25 cellular contexts compared by ENCODE assay signal in the genomic region with DNA sequence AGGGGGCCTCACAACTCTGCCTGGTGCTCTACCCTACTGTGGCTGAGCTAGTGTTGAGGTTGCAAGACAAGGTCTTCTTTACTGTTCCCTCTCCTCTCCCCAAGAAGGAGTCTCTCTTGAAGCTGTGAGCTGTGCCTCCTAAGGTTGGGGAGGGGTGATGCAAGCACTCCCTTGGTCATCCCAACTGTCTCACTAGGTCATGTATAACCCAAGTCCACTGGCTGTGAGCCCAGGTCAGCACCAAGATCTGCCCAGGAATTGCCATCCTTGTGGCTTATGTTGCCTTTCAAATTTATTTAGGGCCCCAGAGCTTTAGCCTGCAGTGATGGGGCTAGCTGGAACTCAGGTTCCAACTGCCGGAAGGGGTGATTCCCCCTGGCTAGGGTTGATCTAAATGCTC. TPM values are rescaled to one million over a fixed set of nuclear protein-coding genes. Genes with fewer than 3 reads are reported as not detected.
A peak's percentile ranks its signal among the peaks of the same experiment; 100 is the strongest.
DNase-seq lines count a peak whose midpoint lies in the region; TF ChIP-seq lines count a peak whose summit lies in the region.
"Had no signal": no experiment of that assay in that cellular context is flagged by ENCODE, and none has a peak within 500 bp of the region (broad histone marks: within the 10 kb centered on the region; RNA-seq: fewer than 3 reads in every experiment).

No MANE protein-coding gene starts in this region.

- no peak overlapping the region for H3K27ac Mint-ChIP-seq in activated naive CD8-positive, alpha-beta T cell treated with anti-CD3 and anti-CD28 coated beads for 36 hours
- H3K27ac Mint-ChIP-seq: CD14-positive monocyte; CD4-positive, CD25-positive, alpha-beta regulatory T cell; CD8-positive, alpha-beta memory T cell had no signal

- H3K9me3 ChIP-seq in mesenchymal stem cell (ENCODE audit: control insufficient read depth, low read length), result peaks cover 9% of the 10 kb centered on the region
- no peaks in the 10 kb centered on the region for H3K9me3 ChIP-seq in trophoblast cell (ENCODE audit: insufficient read depth, low read depth, low read length)
- H3K9me3 ChIP-seq in MG63, result peaks cover 27% of the 10 kb centered on the region
- H3K9me3 ChIP-seq: BE2C had no signal

- H2BK5ac ChIP-seq in mesenchymal stem cell (ENCODE audit: low read depth, low read length, poor library complexity, severe bottlenecking) (no peak overlapping the region), trophoblast cell (ENCODE audit: low read depth, low read length, poor library complexity) (no peak overlapping the region)

- H2BK120ac ChIP-seq in mesenchymal stem cell (ENCODE audit: low read depth, low read length) (no peak overlapping the region), trophoblast cell (ENCODE audit: insufficient read depth, low read length, poor library complexity) (no peak overlapping the region)

- no peaks in the 10 kb centered on the region for H3K79me1 ChIP-seq in mesenchymal stem cell (replicated peaks; ENCODE audit: low read length, poor library complexity, severe bottlenecking)
- no peaks in the 10 kb centered on the region for H3K79me1 ChIP-seq in trophoblast cell (ENCODE audit: low read length)

- H3K27me3 ChIP-seq in mesenchymal stem cell (ENCODE audit: control insufficient read depth in 1 of 2, insufficient read depth in 1 of 2, low read length in 2 of 2) (peaks cover 5 to 10% of the 10 kb centered on the region in 2 experiments), trophoblast cell (ENCODE audit: insufficient read depth, low read length) (no peaks in the 10 kb centered on the region), MG63 (peaks cover 7% of the 10 kb centered on the region)
- H3K27me3 ChIP-seq: BE2C, BLaER1 had no signal

- H3K4me1 Mint-ChIP-seq in activated naive CD8-positive, alpha-beta T cell treated with anti-CD3 and anti-CD28 coated beads for 36 hours, result no peaks in the 10 kb centered on the region
- H3K4me1 Mint-ChIP-seq: CD14-positive monocyte; CD4-positive, alpha-beta memory T cell; CD4-positive, CD25-positive, alpha-beta regulatory T cell; CD8-positive, alpha-beta memory T cell had no signal

- no peak overlapping the region for H2AK5ac ChIP-seq in mesenchymal stem cell (ENCODE audit: low read length, severe bottlenecking)
- H2AK5ac ChIP-seq in trophoblast cell (ENCODE audit: low read length), result no peak overlapping the region

- no peak overlapping the region for H3K18ac ChIP-seq in mesenchymal stem cell (ENCODE audit: low read depth in 1 of 2, low read length in 2 of 2)
- no peak overlapping the region for H3K18ac ChIP-seq in trophoblast cell (ENCODE audit: low read length)

- H3K79me2 ChIP-seq in trophoblast cell (ENCODE audit: control insufficient read depth, insufficient read depth, low read length, poor library complexity), result no peaks in the 10 kb centered on the region

- peak overlapping the region; percentile 2 for H4K8ac ChIP-seq in mesenchymal stem cell (ENCODE audit: low read length)
- H4K8ac ChIP-seq in trophoblast cell (ENCODE audit: low read depth, low read length), result no peak overlapping the region

- no peaks in the 10 kb centered on the region for H3K36me3 Mint-ChIP-seq in activated naive CD8-positive, alpha-beta T cell treated with anti-CD3 and anti-CD28 coated beads for 36 hours
- H3K36me3 Mint-ChIP-seq: CD14-positive monocyte; CD4-positive, alpha-beta memory T cell; CD4-positive, CD25-positive, alpha-beta regulatory T cell; CD8-positive, alpha-beta memory T cell had no signal

- H4K91ac ChIP-seq in mesenchymal stem cell (ENCODE audit: low read length), result no peak overlapping the region
- H4K91ac ChIP-seq in trophoblast cell (ENCODE audit: low read depth, low read length), result no peak overlapping the region

- H3K36me3 ChIP-seq in mesenchymal stem cell (ENCODE audit: control insufficient read depth in 1 of 2, insufficient read depth in 2 of 2, low read depth in 1 of 2, low read length in 2 of 2) (no peaks in the 10 kb centered on the region), trophoblast cell (ENCODE audit: control insufficient read depth in 1 of 2, insufficient read depth in 2 of 2, low read length in 2 of 2) (no peaks in the 10 kb centered on the region), MG63 (no peaks in the 10 kb centered on the region)
- H3K36me3 ChIP-seq: BE2C, BLaER1 had no signal

- H3K4me3 Mint-ChIP-seq in activated naive CD8-positive, alpha-beta T cell treated with anti-CD3 and anti-CD28 coated beads for 36 hours, result no peak overlapping the region
- H3K4me3 Mint-ChIP-seq: CD4-positive, alpha-beta memory T cell; CD4-positive, CD25-positive, alpha-beta regulatory T cell; CD8-positive, alpha-beta memory T cell had no signal

- H3K9me3 Mint-ChIP-seq in activated naive CD8-positive, alpha-beta T cell treated with anti-CD3 and anti-CD28 coated beads for 36 hours, result peaks cover 6% of the 10 kb centered on the region

- no peaks in the 10 kb centered on the region for H3K4me1 ChIP-seq in mesenchymal stem cell (ENCODE audit: control insufficient read depth, insufficient read depth, low read depth, low read length)
- no peaks in the 10 kb centered on the region for H3K4me1 ChIP-seq in trophoblast cell (ENCODE audit: control insufficient read depth in 1 of 2, insufficient read depth in 2 of 2, low read length in 2 of 2)
- H3K4me1 ChIP-seq: BLaER1 had no signal

- H3K4ac ChIP-seq in mesenchymal stem cell (ENCODE audit: low read depth in 1 of 2, low read length in 2 of 2) (no peak overlapping the region), trophoblast cell (ENCODE audit: low read depth, low read length) (no peak overlapping the region)

- no peak overlapping the region for H3K23ac ChIP-seq in mesenchymal stem cell (ENCODE audit: low read length in 2 of 2)
- no peak overlapping the region for H3K23ac ChIP-seq in trophoblast cell (ENCODE audit: low read length)

- H3K4me2 ChIP-seq in mesenchymal stem cell (ENCODE audit: low read length, poor library complexity, severe bottlenecking) (no peak overlapping the region), trophoblast cell (ENCODE audit: low read length) (no peak overlapping the region)
- H3K4me2 ChIP-seq: BLaER1 had no signal

- no peak overlapping the region for H3K9ac ChIP-seq in mesenchymal stem cell (ENCODE audit: low read length)
- H3K9ac ChIP-seq in trophoblast cell (ENCODE audit: low read length), result peak overlapping the region; percentile 29
- H3K9ac ChIP-seq: BLaER1 had no signal

- peaks cover 52% of the 10 kb centered on the region for H3K27me3 Mint-ChIP-seq in activated naive CD8-positive, alpha-beta T cell treated with anti-CD3 and anti-CD28 coated beads for 36 hours

- no peak overlapping the region for H3K27ac ChIP-seq in mesenchymal stem cell (ENCODE audit: low read length, poor library complexity, severe bottlenecking)
- no peak overlapping the region for H3K27ac ChIP-seq in trophoblast cell (ENCODE audit: low read depth, low read length)
- H3K27ac ChIP-seq: BLaER1 had no signal

- no peak for TF ChIP-seq CTCF in foreskin fibroblast (IDR thresholded peaks at IDR 0.05; ENCODE audit: low read depth, low read length)

- H3K14ac ChIP-seq in mesenchymal stem cell (ENCODE audit: low read length in 2 of 2), result no peak overlapping the region
- H3K14ac ChIP-seq in trophoblast cell (ENCODE audit: low read length), result no peak overlapping the region

- H2AFZ ChIP-seq in mesenchymal stem cell (ENCODE audit: low read depth, low read length) (no peak overlapping the region), trophoblast cell (ENCODE audit: insufficient read depth, low read length, poor library complexity) (no peak overlapping the region)

- DNase-seq in LHCN-M2 (ENCODE audit: low read depth) (peak; percentile 49), mesenchymal stem cell (no peak), trophoblast cell (no peak), NAMALWA (ENCODE audit: low spot score) (no peak), MG63 (no peak), foreskin fibroblast (no peak)
- DNase-seq in activated naive CD8-positive, alpha-beta T cell treated with anti-CD3 and anti-CD28 coated beads for 36 hours, result no peak
- DNase-seq: 8988T; ACHN; BE2C; C1 segment of cervical spinal cord; CD4-positive, alpha-beta memory T cell; CD4-positive, CD25-positive, alpha-beta regulatory T cell; CD8-positive, alpha-beta memory T cell; COR-L47; DMS 273 treated with DMSO at 0.1 percent for 48 hours; DMS153; DMS53; DMS79; DND-41; EL; GDM1 had no signal

- no peak overlapping the region for H4K12ac ChIP-seq in trophoblast cell (ENCODE audit: low read depth, low read length)

- H2BK15ac ChIP-seq in mesenchymal stem cell (ENCODE audit: low read depth, poor library complexity, severe bottlenecking), result no peak overlapping the region

- H3K4me3 ChIP-seq in mesenchymal stem cell (ENCODE audit: insufficient read depth in 1 of 2, low read depth in 1 of 2, low read length in 2 of 2) (no peak overlapping the region), trophoblast cell (ENCODE audit: low read depth, low read length) (no peak overlapping the region), MG63 (no peak overlapping the region), foreskin fibroblast (ENCODE audit: low read depth in 1 of 2, low read length in 2 of 2) (no peak overlapping the region)
- H3K4me3 ChIP-seq: BLaER1, GM12878 had no signal

- 90% methylated on average over 1 of the region's 1 CpG for WGBS in mesenchymal stem cell
- WGBS in trophoblast cell (ENCODE audit: extremely low coverage, insufficient coverage, insufficient read length), result no CpG with 5 or more reads among the region's 1 CpG

- peak overlapping the region; percentile 42 to 54 for H2BK12ac ChIP-seq in mesenchymal stem cell (ENCODE audit: low read length in 2 of 2)
- no peak overlapping the region for H2BK12ac ChIP-seq in trophoblast cell (ENCODE audit: low read length)

RNA-seq across cellular contexts. Expression of gene YTHDC2, which starts 10.3 kb away (rescaled TPM):
- 12.1 and 14.4 TPM in 2 replicates for total RNA-seq in LHCN-M2 (2014; rRNA removed)
- polyA plus RNA-seq in LHCN-M2 (2012), result 4.2 TPM
- 7.8 TPM for polyA plus RNA-seq in mesenchymal stem cell (2013, experiment 1 of 2)
- 7.7 TPM for polyA plus RNA-seq in mesenchymal stem cell (2013, experiment 2 of 2)
- polyA plus RNA-seq in trophoblast cell (2013), result 6.3 and 6.8 TPM in 2 replicates
- total RNA-seq in activated naive CD8-positive, alpha-beta T cell treated with anti-CD3 and anti-CD28 coated beads for 36 hours, result 10 to 100 TPM; 26.1 to 27.8 TPM
- 3.2 and 9.0 TPM in 2 replicates for total RNA-seq in MG63 (2014; rRNA removed; shearing (Covaris generic); ENCODE audit: low replicate concordance)

RNA-seq across cellular contexts. Expression of gene MCC, which starts 14.9 kb away (rescaled TPM):
- 9.2 and 10.7 TPM in 2 replicates for total RNA-seq in LHCN-M2 (2014; rRNA removed)
- 2.5 TPM for polyA plus RNA-seq in LHCN-M2 (2012)
- polyA plus RNA-seq in mesenchymal stem cell (2013, experiment 1 of 2), result 12.1 TPM
- polyA plus RNA-seq in mesenchymal stem cell (2013, experiment 2 of 2), result 11.9 TPM
- 2.0 TPM in 2 replicates for polyA plus RNA-seq in trophoblast cell (2013)
- total RNA-seq in activated naive CD8-positive, alpha-beta T cell treated with anti-CD3 and anti-CD28 coated beads for 36 hours, result 1 to 10 TPM; 2.4 to 2.9 TPM
- total RNA-seq in MG63 (2014; rRNA removed; shearing (Covaris generic); ENCODE audit: low replicate concordance), result 0.86 and 7.1 TPM in 2 replicates
